In the genomic region with DNA sequence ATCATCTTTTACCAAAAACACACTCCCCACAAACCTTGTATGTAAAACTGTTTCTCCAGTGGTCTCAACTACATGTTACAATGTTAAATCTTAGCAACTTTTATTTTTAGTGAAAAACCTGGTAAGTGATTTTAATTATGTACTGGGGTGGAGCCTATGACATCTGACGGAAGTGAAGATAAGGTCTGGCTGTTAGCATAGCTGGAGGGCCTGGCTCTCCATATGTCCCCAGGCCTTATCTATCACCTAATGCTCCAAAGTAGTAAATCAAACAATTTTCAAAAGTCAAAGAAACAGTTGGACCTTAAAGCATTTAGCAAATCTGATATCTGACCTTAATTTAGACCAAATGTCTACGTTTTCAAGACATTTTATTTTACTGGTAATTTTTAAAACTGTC, we compare ENCODE assay signal across 20 cellular contexts.
DNase-seq lines count a peak whose midpoint lies in the region; ATAC-seq and TF ChIP-seq lines count a peak whose summit lies in the region.
"Had no signal": no experiment of that assay in that cellular context is flagged by ENCODE, and none has a peak within 500 bp of the region (broad histone marks: within the 10 kb centered on the region; RNA-seq: fewer than 3 reads in every experiment).

No MANE protein-coding gene starts in this region.

- no peak overlapping the region for H2AK5ac ChIP-seq in mesenchymal stem cell (ENCODE audit: low read length, severe bottlenecking)

- H4K20me1 ChIP-seq in HCT116 (ENCODE audit: insufficient read depth) = no peaks in the 10 kb centered on the region
- H4K20me1 ChIP-seq: BLaER1 treated with 17β-estradiol and CSF1 and Interleukin-3, amounts not matched to agents 10 nM and 100 nM had no signal

- WGBS in mesenchymal stem cell = 57% methylated on average over 1 of the region's 2 CpGs

- H3K27ac ChIP-seq in HCT116 (ENCODE audit: low read depth, low read length) = no peak overlapping the region
- H3K27ac ChIP-seq in mesenchymal stem cell (ENCODE audit: low read length, poor library complexity, severe bottlenecking) = no peak overlapping the region
- H3K27ac ChIP-seq in SJCRH30 = no peak overlapping the region
- H3K27ac ChIP-seq: BLaER1 treated with 17β-estradiol and CSF1 and Interleukin-3, amounts not matched to agents 10 nM and 100 nM had no signal

- H3K14ac ChIP-seq in mesenchymal stem cell (ENCODE audit: low read length in 2 of 2) = no peak overlapping the region

- H3K27me3 Mint-ChIP-seq in glutamatergic neuron (ENCODE audit: unreplicated experiment) = no peaks in the 10 kb centered on the region

- H3K27me3 ChIP-seq in BE2C (no peaks in the 10 kb centered on the region), HCT116 (ENCODE audit: insufficient read depth, low read length) (no peaks in the 10 kb centered on the region), mesenchymal stem cell (ENCODE audit: control insufficient read depth in 1 of 2, insufficient read depth in 1 of 2, low read length in 2 of 2) (no peaks in the 10 kb centered on the region), SJCRH30 (no peaks in the 10 kb centered on the region)
- H3K27me3 ChIP-seq: BLaER1 treated with 17β-estradiol and CSF1 and Interleukin-3, amounts not matched to agents 10 nM and 100 nM had no signal

- H3K36me3 ChIP-seq in BE2C (no peaks in the 10 kb centered on the region), HCT116 (ENCODE audit: control insufficient read depth in 1 of 2, insufficient read depth in 2 of 2, low read length in 2 of 2) (no peaks in the 10 kb centered on the region), mesenchymal stem cell (ENCODE audit: control insufficient read depth in 1 of 2, insufficient read depth in 2 of 2, low read depth in 1 of 2, low read length in 2 of 2) (no peaks in the 10 kb centered on the region), SJCRH30 (no peaks in the 10 kb centered on the region)
- H3K36me3 ChIP-seq: BLaER1 treated with 17β-estradiol and CSF1 and Interleukin-3, amounts not matched to agents 10 nM and 100 nM had no signal

- H3K9me2 ChIP-seq in HCT116 (ENCODE audit: insufficient read depth) = no peaks in the 10 kb centered on the region

- no peaks in the 10 kb centered on the region for H3K4me1 Mint-ChIP-seq in glutamatergic neuron (ENCODE audit: low read depth, unreplicated experiment)
- H3K4me1 Mint-ChIP-seq: CD8-positive, alpha-beta memory T cell had no signal

- no peak overlapping the region for H2BK5ac ChIP-seq in mesenchymal stem cell (ENCODE audit: low read depth, low read length, poor library complexity, severe bottlenecking)

- H3K79me1 ChIP-seq in mesenchymal stem cell (replicated peaks; ENCODE audit: low read length, poor library complexity, severe bottlenecking) = no peaks in the 10 kb centered on the region

- H3K4me1 ChIP-seq in BE2C = peaks cover 3% of the 10 kb centered on the region; the same call in 1 of the 2 replicates
- H3K4me1 ChIP-seq in HCT116 (ENCODE audit: control insufficient read depth in 1 of 2, insufficient read depth in 2 of 2, low read length in 2 of 2) = peaks cover 2 to 27% of the 10 kb centered on the region in 2 experiments; a peak in 2 of 4 replicates
- H3K4me1 ChIP-seq in mesenchymal stem cell (ENCODE audit: control insufficient read depth, insufficient read depth, low read depth, low read length) = no peaks in the 10 kb centered on the region
- H3K4me1 ChIP-seq in SJCRH30 = no peaks in the 10 kb centered on the region

- RAD21 ChIA-PET in HCT116 (lab: Charles Lee; ENCODE audit: low non-redundant PET in 1 of 2, low total read pairs in 2 of 2, uncharacterized antibody in 2 of 2, unreplicated experiment in 2 of 2) = no interaction called here

- no peak for TF ChIP-seq POLR2A in HCT116 (IDR thresholded peaks at IDR 0.05; ENCODE audit: borderline replicate concordance, extremely low read depth, insufficient read depth, insufficient read length)

- no peak overlapping the region for H3K23ac ChIP-seq in mesenchymal stem cell (ENCODE audit: low read length in 2 of 2)

- H2BK15ac ChIP-seq in mesenchymal stem cell (ENCODE audit: low read depth, poor library complexity, severe bottlenecking) = no peak overlapping the region

- H3K4ac ChIP-seq in mesenchymal stem cell (ENCODE audit: low read depth in 1 of 2, low read length in 2 of 2) = no peak overlapping the region

- POLR2A ChIA-PET in HCT116 (lab: Charles Lee) = no interaction called here

- peaks cover 6% of the 10 kb centered on the region for H3K36me3 Mint-ChIP-seq in glutamatergic neuron (ENCODE audit: unreplicated experiment)

- BruUV-seq in HCT116 (replicated peaks; lab: Mats Ljungman, UMichigan) = no TSS peak

- H3K9me3 Mint-ChIP-seq in glutamatergic neuron (ENCODE audit: unreplicated experiment) = peaks cover 6% of the 10 kb centered on the region

- H3K9ac ChIP-seq in HCT116 (ENCODE audit: low read length) (no peak overlapping the region), mesenchymal stem cell (ENCODE audit: low read length) (peak overlapping the region; percentile 66)
- H3K9ac ChIP-seq: BLaER1 treated with 17β-estradiol and CSF1 and Interleukin-3, amounts not matched to agents 10 nM and 100 nM had no signal

- no peaks in the 10 kb centered on the region for H3K79me2 ChIP-seq in HCT116 (ENCODE audit: insufficient read depth, low read length)

- no peak overlapping the region for H3K4me3 Mint-ChIP-seq in glutamatergic neuron (ENCODE audit: unreplicated experiment)
- H3K4me3 Mint-ChIP-seq: CD8-positive, alpha-beta memory T cell; GM23338 had no signal

- H3K9me3 ChIP-seq in BE2C (no peaks in the 10 kb centered on the region), HCT116 (ENCODE audit: control insufficient read depth in 1 of 2, insufficient read depth in 1 of 2, low read depth in 1 of 2, low read length in 2 of 2) (no peaks in the 10 kb centered on the region), mesenchymal stem cell (ENCODE audit: control insufficient read depth, low read length) (peaks cover 6% of the 10 kb centered on the region), SJCRH30 (replicated peaks) (0 out of 2 replicates have a peak, but pooled peaks cover 4% of the 10 kb centered on the region)
- H3K9me3 ChIP-seq: A549 had no signal

- H3K27ac Mint-ChIP-seq in glutamatergic neuron (ENCODE audit: unreplicated experiment) = no peak overlapping the region
- H3K27ac Mint-ChIP-seq: CD8-positive, alpha-beta memory T cell; GM23338 had no signal

- no peak overlapping the region for H3K18ac ChIP-seq in mesenchymal stem cell (ENCODE audit: low read depth in 1 of 2, low read length in 2 of 2)

- CTCF ChIA-PET in HCT116 (lab: Charles Lee) = no interaction called here

- TF ChIP-seq CTCF in BE2C (IDR thresholded peaks at IDR 0.05; ENCODE audit: low read depth, low read length) (no peak), HCT116 (IDR thresholded peaks at IDR 0.05 in 2 of 3, conservative IDR thresholded peaks at IDR 0.05 in 1 of 3; ENCODE audit: borderline replicate concordance in 1 of 3, insufficient read depth in 1 of 3, low read depth in 2 of 3, low read length in 2 of 3) (no peak), glutamatergic neuron (IDR thresholded peaks at IDR 0.05; ENCODE audit: partially characterized antibody, unreplicated experiment) (no peak)

- DNase-seq in BE2C = peak; percentile 32
- no peak for DNase-seq in HCT116 (ENCODE audit: low read depth, low spot score)
- DNase-seq in mesenchymal stem cell = no peak
- DNase-seq in glutamatergic neuron = no peak
- DNase-seq in SJCRH30 = no peak
- DNase-seq in HuH-7.5 (ENCODE audit: low spot score) = no peak
- DNase-seq: CD8-positive, alpha-beta memory T cell; DND-41; HCEC 1CT; NCI-H1105; NCI-H1694 treated with DMSO at 0.1 percent for 48 hours; NCI-H748 treated with DMSO at 0.1 percent for 48 hours; NK-92 treated with Interleukin-12 subunit alpha and Interleukin-12 subunit beta, amount 100 ng/mL, for 24 hours; SHP77; SW 1271 had no signal

- H4K91ac ChIP-seq in mesenchymal stem cell (ENCODE audit: low read length) = no peak overlapping the region

- ATAC-seq in HCT116 (no peak), SK-N-SH treated with all-trans-retinoic acid at 6 μM for 48 hours (no peak), GM21447 (IDR thresholded peaks at IDR 0.05; ENCODE audit: unreplicated experiment) (no peak)
- ATAC-seq: A549, GM23338 had no signal

- peak overlapping the region; percentile 24 for H2AFZ ChIP-seq in HCT116 (ENCODE audit: low read depth, low read length, poor library complexity, severe bottlenecking)
- H2AFZ ChIP-seq in mesenchymal stem cell (ENCODE audit: low read depth, low read length) = no peak overlapping the region
- H2AFZ ChIP-seq: GM23338 had no signal

- no peak for TF ChIP-seq RAD21 in HCT116 (IDR thresholded peaks at IDR 0.05; ENCODE audit: low read depth)

- H3K4me3 ChIP-seq in BE2C (ENCODE audit: low read depth, low read length) (no peak overlapping the region), HCT116 (replicated peaks in 1 of 2; ENCODE audit: low read depth in 1 of 2, low read length in 2 of 2) (no peak overlapping the region), mesenchymal stem cell (ENCODE audit: insufficient read depth in 1 of 2, low read depth in 1 of 2, low read length in 2 of 2) (no peak overlapping the region), SJCRH30 (no peak overlapping the region)
- H3K4me3 ChIP-seq: A549; BLaER1 treated with 17β-estradiol and CSF1 and Interleukin-3, amounts not matched to agents 10 nM and 100 nM; GM23338 had no signal

- H4K8ac ChIP-seq in mesenchymal stem cell (ENCODE audit: low read length) = no peak overlapping the region

- no peak overlapping the region for H3K4me2 ChIP-seq in HCT116 (ENCODE audit: low read length)
- no peak overlapping the region for H3K4me2 ChIP-seq in mesenchymal stem cell (ENCODE audit: low read length, poor library complexity, severe bottlenecking)
- H3K4me2 ChIP-seq: A549; BLaER1 treated with 17β-estradiol and CSF1 and Interleukin-3, amounts not matched to agents 10 nM and 100 nM; GM23338 had no signal

- intact Hi-C loops in HCT116 (cut with micrococcal nuclease) = no loop called here

- H2BK120ac ChIP-seq in mesenchymal stem cell (ENCODE audit: low read depth, low read length) = no peak overlapping the region

- no peak overlapping the region for H2BK12ac ChIP-seq in mesenchymal stem cell (ENCODE audit: low read length in 2 of 2)

TF ChIP-seq in HCT116, 20 proteins besides CTCF, POLR2A, EP300 and RAD21 (continues in another document):
- TF ChIP-seq CBX3 (IDR thresholded peaks at IDR 0.05; ENCODE audit: low read depth) = no peak
- no peak for TF ChIP-seq SRF (IDR thresholded peaks at IDR 0.05; ENCODE audit: low read depth)
- TF ChIP-seq POLR2AphosphoS5 (IDR thresholded peaks at IDR 0.05; ENCODE audit: low read depth, low read length) = no peak
- no peak for TF ChIP-seq JUND (IDR thresholded peaks at IDR 0.05)
